Comparison of ENCODE assay signal across 13 cellular contexts in genomic region chr6:161435426-161436065, GRCh38.
A peak's percentile ranks its signal among the peaks of the same experiment; 100 is the strongest.
DNase-seq lines count a peak whose midpoint lies in the region; ATAC-seq and TF ChIP-seq lines count a peak whose summit lies in the region.
"Had no signal": no experiment of that assay in that cellular context is flagged by ENCODE, and none has a peak within 500 bp of the region (broad histone marks: within the 10 kb centered on the region; RNA-seq: fewer than 3 reads in every experiment).

No MANE protein-coding gene starts in this region.

- CTCF ChIA-PET in PC-3 (lab: Charles Lee): no interaction called here
- CTCF ChIA-PET in CD8-positive, alpha-beta T cell (lab: Charles Lee): no interaction called here

- no peaks in the 10 kb centered on the region for H3K79me2 ChIP-seq in PC-3 (ENCODE audit: low read length)

- 35 to 40% methylated on average over 4 of the region's 4 CpGs for WGBS in tibial nerve, 2 donors

- H3K4me3 Mint-ChIP-seq in chondrocyte (ENCODE audit: unreplicated experiment) (peak overlapping the region; percentile 39), neural crest cell (peak overlapping the region; percentile 41)
- no peak overlapping the region for H3K4me3 Mint-ChIP-seq in CD8-positive, alpha-beta T cell
- H3K4me3 Mint-ChIP-seq: CD8-positive, alpha-beta memory T cell had no signal

- no peak for TF ChIP-seq CTCF in PC-3 (conservative IDR thresholded peaks at IDR 0.05; ENCODE audit: low read depth, low read length)
- no peak for TF ChIP-seq CTCF in chondrocyte (IDR thresholded peaks at IDR 0.05)
- no peak for TF ChIP-seq CTCF in neural crest cell (conservative IDR thresholded peaks at IDR 0.05)
- no peak for TF ChIP-seq CTCF in tibial nerve (IDR thresholded peaks at IDR 0.05)
- TF ChIP-seq CTCF in CD8-positive, alpha-beta T cell (IDR thresholded peaks at IDR 0.05): no peak

- no peak for DNase-seq in PC-3
- no peak for DNase-seq in chondrocyte (ENCODE audit: low spot score)
- no peak for DNase-seq in neural crest cell (ENCODE audit: low read depth, low spot score)
- DNase-seq in tibial nerve (ENCODE audit: low spot score in 2 of 2): no peak
- DNase-seq in NCI-H187 (lab: John Stamatoyannopoulos, UW): no peak
- no peak for DNase-seq in CD8-positive, alpha-beta T cell
- DNase-seq in NCI-H1417 (lab: John Stamatoyannopoulos, UW): no peak
- DNase-seq: activated naive CD4-positive, alpha-beta T cell treated with anti-CD3 and anti-CD28 coated beads, Interleukin-2, amount 50 U/mL, for 16 hours; CD8-positive, alpha-beta memory T cell; NCI-H1417 treated with DMSO at 0.1 percent for 48 hours; NCI-H524; RPMI8226; stomach had no signal

- H3K27ac Mint-ChIP-seq in chondrocyte (ENCODE audit: unreplicated experiment): peak overlapping the region; percentile 95
- H3K27ac Mint-ChIP-seq in neural crest cell (ENCODE audit: unreplicated experiment): peak overlapping the region; percentile 92
- no peak overlapping the region for H3K27ac Mint-ChIP-seq in CD8-positive, alpha-beta T cell
- H3K27ac Mint-ChIP-seq: CD8-positive, alpha-beta memory T cell had no signal

- H3K9me3 ChIP-seq in PC-3 (ENCODE audit: low read length) (no peaks in the 10 kb centered on the region), tibial nerve (no peaks in the 10 kb centered on the region)
- H3K9me3 ChIP-seq in CD8-positive, alpha-beta T cell (ENCODE audit: low read length): no peaks in the 10 kb centered on the region
- H3K9me3 ChIP-seq: stomach had no signal

- no peaks in the 10 kb centered on the region for H3F3A ChIP-seq in PC-3 (ENCODE audit: low read length, unreplicated experiment)

- H3K4me1 Mint-ChIP-seq in chondrocyte (ENCODE audit: low read depth) (peaks cover 61% of the 10 kb centered on the region), neural crest cell (peaks cover 34% of the 10 kb centered on the region)
- no peaks in the 10 kb centered on the region for H3K4me1 Mint-ChIP-seq in CD8-positive, alpha-beta T cell (ENCODE audit: low read depth)
- H3K4me1 Mint-ChIP-seq: CD8-positive, alpha-beta memory T cell had no signal

- peak overlapping the region; percentile 26; the same call in 1 of the 2 replicates for H3K9ac ChIP-seq in PC-3 (ENCODE audit: low read length)

- TF ChIP-seq EP300 in tibial nerve (IDR thresholded peaks at IDR 0.05): no peak

- BruUV-seq in PC-3 (replicated peaks; lab: Mats Ljungman, UMichigan): no TSS peak

- ATAC-seq in PC-3: no peak
- no peak for ATAC-seq in CD8-positive, alpha-beta T cell

- H3K4me1 ChIP-seq in PC-3 (ENCODE audit: insufficient read depth, low read length) (peaks cover 30% of the 10 kb centered on the region), tibial nerve (peaks cover 0 to 35% (median 4%) of the 10 kb centered on the region in 4 donors)
- H3K4me1 ChIP-seq in CD8-positive, alpha-beta T cell (ENCODE audit: insufficient read depth, low read length): no peaks in the 10 kb centered on the region

- POLR2A ChIA-PET in PC-3 (lab: Charles Lee; ENCODE audit: unreplicated experiment): no interaction called here
- POLR2A ChIA-PET in CD8-positive, alpha-beta T cell (lab: Charles Lee): no interaction called here

- H3K36me3 ChIP-seq in PC-3 (ENCODE audit: low read depth, low read length): no peaks in the 10 kb centered on the region
- H3K36me3 ChIP-seq in tibial nerve: no peaks in the 10 kb centered on the region
- H3K36me3 ChIP-seq in CD8-positive, alpha-beta T cell (ENCODE audit: insufficient read depth, low read length): no peaks in the 10 kb centered on the region
- H3K36me3 ChIP-seq: stomach had no signal

- intact Hi-C loops in PC-3 (cut with micrococcal nuclease): no loop called here
- intact Hi-C loops in CD8-positive, alpha-beta T cell (cut with DNase I, micrococcal nuclease): no loop called here

- H3K36me3 Mint-ChIP-seq in chondrocyte (ENCODE audit: low read depth) (no peaks in the 10 kb centered on the region), neural crest cell (ENCODE audit: low read depth) (no peaks in the 10 kb centered on the region)
- no peaks in the 10 kb centered on the region for H3K36me3 Mint-ChIP-seq in CD8-positive, alpha-beta T cell
- H3K36me3 Mint-ChIP-seq: CD8-positive, alpha-beta memory T cell had no signal

- peak overlapping the region; percentile 35; the same call in 1 of the 2 replicates for H3K4me3 ChIP-seq in PC-3 (ENCODE audit: low read length)
- no peak overlapping the region for H3K4me3 ChIP-seq in tibial nerve
- no peak overlapping the region for H3K4me3 ChIP-seq in CD8-positive, alpha-beta T cell (ENCODE audit: low read depth, low read length)

- no peak for TF ChIP-seq POLR2A in tibial nerve (IDR thresholded peaks at IDR 0.05)

- H3K4me2 ChIP-seq in PC-3 (ENCODE audit: low read length): peak overlapping the region; percentile 68

- no peaks in the 10 kb centered on the region for H3K9me2 ChIP-seq in PC-3 (replicated peaks; ENCODE audit: low read length)

- peak overlapping the region; percentile 82 for H3K27ac ChIP-seq in PC-3 (ENCODE audit: low read length)
- H3K27ac ChIP-seq in tibial nerve: peak overlapping the region in 3 of 4 donors; percentile 41 to 87 (median 76)
- no peak overlapping the region for H3K27ac ChIP-seq in CD8-positive, alpha-beta T cell (ENCODE audit: low read depth, low read length)

- no peaks in the 10 kb centered on the region for H3K27me3 Mint-ChIP-seq in chondrocyte (ENCODE audit: low read depth)
- H3K27me3 Mint-ChIP-seq in neural crest cell (ENCODE audit: low read depth): no peaks in the 10 kb centered on the region
- no peaks in the 10 kb centered on the region for H3K27me3 Mint-ChIP-seq in CD8-positive, alpha-beta T cell (ENCODE audit: low read depth)

- H4K20me1 ChIP-seq in PC-3 (ENCODE audit: low read length): no peaks in the 10 kb centered on the region

- peaks cover 3% of the 10 kb centered on the region for H3K9me3 Mint-ChIP-seq in chondrocyte (ENCODE audit: low read depth)
- H3K9me3 Mint-ChIP-seq in neural crest cell: no peaks in the 10 kb centered on the region
- no peaks in the 10 kb centered on the region for H3K9me3 Mint-ChIP-seq in CD8-positive, alpha-beta T cell
- H3K9me3 Mint-ChIP-seq: CD8-positive, alpha-beta memory T cell had no signal

- no peaks in the 10 kb centered on the region for H3K27me3 ChIP-seq in PC-3 (ENCODE audit: low read length)
- no peaks in the 10 kb centered on the region for H3K27me3 ChIP-seq in tibial nerve
- H3K27me3 ChIP-seq in CD8-positive, alpha-beta T cell (ENCODE audit: insufficient read depth, low read length): no peaks in the 10 kb centered on the region
- H3K27me3 ChIP-seq: stomach had no signal

- H2AFZ ChIP-seq in PC-3 (ENCODE audit: low read length): peak overlapping the region; percentile 68
